Comparison of ENCODE assay signal across 9 cellular contexts in genomic region chr1:166920561-166921475, GRCh38. TPM values are rescaled to one million over a fixed set of nuclear protein-coding genes. Genes with fewer than 3 reads are reported as not detected.
DNase-seq lines count a peak whose midpoint lies in the region; ATAC-seq lines count a peak whose summit lies in the region.
"Had no signal": no experiment of that assay in that cellular context is flagged by ENCODE, and none has a peak within 500 bp of the region (broad histone marks: within the 10 kb centered on the region; RNA-seq: fewer than 3 reads in every experiment).

No MANE protein-coding gene starts in this region.

- H3K27ac ChIP-seq in esophagus (ENCODE audit: low read depth in 2 of 2, low read length in 1 of 2) = no peak overlapping the region
- no peak overlapping the region for H3K27ac ChIP-seq in naive thymus-derived CD4-positive, alpha-beta T cell (ENCODE audit: low read depth, low read length)
- H3K27ac ChIP-seq: SJSA1 had no signal

- POLR2A ChIA-PET in naive thymus-derived CD4-positive, alpha-beta T cell (lab: Charles Lee) = no interaction called here

- peaks cover 0 to 4% (median 0%) of the 10 kb centered on the region in 7 donors for H3K4me1 Mint-ChIP-seq in naive thymus-derived CD4-positive, alpha-beta T cell
- H3K4me1 Mint-ChIP-seq in activated CD8-positive, alpha-beta memory T cell treated with anti-CD3 and anti-CD28 coated beads, Interleukin-2, amount 10 ng/mL, durations not matched to agents 7 days and 5 days = peaks cover 1% of the 10 kb centered on the region

- H3K36me3 ChIP-seq in esophagus (ENCODE audit: control insufficient read depth in 2 of 2, insufficient read depth in 2 of 2, low read length in 1 of 2) = no peaks in the 10 kb centered on the region
- H3K36me3 ChIP-seq in naive thymus-derived CD4-positive, alpha-beta T cell (ENCODE audit: control insufficient read depth in 2 of 3, insufficient read depth in 3 of 3, low read length in 3 of 3) = no peaks in the 10 kb centered on the region

- no peaks in the 10 kb centered on the region for H3K9me3 Mint-ChIP-seq in naive thymus-derived CD4-positive, alpha-beta T cell
- no peaks in the 10 kb centered on the region for H3K9me3 Mint-ChIP-seq in activated CD8-positive, alpha-beta memory T cell treated with anti-CD3 and anti-CD28 coated beads, Interleukin-2, amount 10 ng/mL, durations not matched to agents 7 days and 5 days (ENCODE audit: low read depth)

- intact Hi-C loops in naive thymus-derived CD4-positive, alpha-beta T cell (cut with micrococcal nuclease) = no loop called here

- peak; percentile 30 for DNase-seq in stimulated activated CD4-positive, alpha-beta T cell treated with anti-CD3 and anti-CD28 coated beads, Interleukin-15, amount 100 ng/mL, for 24 hours
- DNase-seq in stimulated activated CD4-positive, alpha-beta T cell treated with anti-CD3 and anti-CD28 coated beads, Interleukin-4, amount 100 ng/mL, for 24 hours = no peak
- peak in 1 of 9 donors; percentile 5 for DNase-seq in naive thymus-derived CD4-positive, alpha-beta T cell
- DNase-seq in NCI-H2171 treated with DMSO at 0.1 percent for 48 hours (lab: John Stamatoyannopoulos, UW) (no peak), KBM-7 (no peak)
- DNase-seq in activated CD8-positive, alpha-beta memory T cell treated with anti-CD3 and anti-CD28 coated beads, Interleukin-2, amount 10 ng/mL, durations not matched to agents 7 days and 5 days = no peak

- 7 to 8% methylated on average over 102 to 113 of the region's 113 CpGs for WGBS in esophagus, 2 donors

- peaks cover 3 to 8% of the 10 kb centered on the region in 2 donors for H3K27me3 ChIP-seq in esophagus (ENCODE audit: control insufficient read depth in 1 of 2, insufficient read depth in 2 of 2, low read length in 2 of 2)
- peaks cover 0 to 6% of the 10 kb centered on the region in 2 donors for H3K27me3 ChIP-seq in naive thymus-derived CD4-positive, alpha-beta T cell (ENCODE audit: control insufficient read depth in 2 of 2, insufficient read depth in 2 of 2, low read length in 2 of 2)
- H3K27me3 ChIP-seq: SJSA1 had no signal

- H3K4me3 Mint-ChIP-seq in naive thymus-derived CD4-positive, alpha-beta T cell = peak overlapping the region in 5 of 10 donors; percentile 33 to 66 (median 58)
- H3K4me3 Mint-ChIP-seq in activated CD8-positive, alpha-beta memory T cell treated with anti-CD3 and anti-CD28 coated beads, Interleukin-2, amount 10 ng/mL, durations not matched to agents 7 days and 5 days = no peak overlapping the region

- peak; percentile 31 for ATAC-seq in naive thymus-derived CD4-positive, alpha-beta T cell
- no peak for ATAC-seq in HG02938 (IDR thresholded peaks at IDR 0.05; ENCODE audit: unreplicated experiment)
- ATAC-seq in activated CD8-positive, alpha-beta memory T cell treated with anti-CD3 and anti-CD28 coated beads, Interleukin-2, amount 10 ng/mL, durations not matched to agents 7 days and 5 days = no peak

- H3K4me3 ChIP-seq in esophagus (ENCODE audit: low read depth in 1 of 2, low read length in 2 of 2) = peak overlapping the region; percentile 33 to 49
- H3K4me3 ChIP-seq in naive thymus-derived CD4-positive, alpha-beta T cell (ENCODE audit: low read length) = no peak overlapping the region
- H3K4me3 ChIP-seq: SJSA1 had no signal

- CTCF ChIA-PET in naive thymus-derived CD4-positive, alpha-beta T cell (lab: Charles Lee) = no interaction called here
- CTCF ChIA-PET in activated CD8-positive, alpha-beta memory T cell treated with anti-CD3 and anti-CD28 coated beads, Interleukin-2, amount 10 ng/mL, durations not matched to agents 7 days and 5 days (lab: Charles Lee) = interaction anchor here (1.0 kb wide), 1 partner anchor 22 kb away, joined by 3 read pairs; no protein-coding TSS in a partner anchor

- peaks cover 31 to 44% (median 37%) of the 10 kb centered on the region in 5 donors for H3K27me3 Mint-ChIP-seq in naive thymus-derived CD4-positive, alpha-beta T cell
- H3K27me3 Mint-ChIP-seq in activated CD8-positive, alpha-beta memory T cell treated with anti-CD3 and anti-CD28 coated beads, Interleukin-2, amount 10 ng/mL, durations not matched to agents 7 days and 5 days = peaks cover 44% of the 10 kb centered on the region

- H3K9me3 ChIP-seq in esophagus (ENCODE audit: control insufficient read depth in 2 of 2, insufficient read depth in 1 of 2, low read depth in 1 of 2, low read length in 1 of 2) = no peaks in the 10 kb centered on the region
- no peaks in the 10 kb centered on the region for H3K9me3 ChIP-seq in naive thymus-derived CD4-positive, alpha-beta T cell (ENCODE audit: control insufficient read depth in 2 of 3, low read length in 3 of 3)
- H3K9me3 ChIP-seq: SJSA1 had no signal

- in situ Hi-C loops in KBM-7 (cut with MboI; ENCODE audit: low pct_unique_long_range_greater_than_20kb, low sequenced_read_pairs) = no loop called here

- H3K36me3 Mint-ChIP-seq in naive thymus-derived CD4-positive, alpha-beta T cell = peaks cover 0 to 21% (median 0%) of the 10 kb centered on the region in 5 donors
- H3K36me3 Mint-ChIP-seq in activated CD8-positive, alpha-beta memory T cell treated with anti-CD3 and anti-CD28 coated beads, Interleukin-2, amount 10 ng/mL, durations not matched to agents 7 days and 5 days = peaks cover 3% of the 10 kb centered on the region

- peaks cover 3 to 10% of the 10 kb centered on the region in 2 donors for H3K4me1 ChIP-seq in esophagus (ENCODE audit: control insufficient read depth in 2 of 2, insufficient read depth in 2 of 2, low read length in 1 of 2)
- no peaks in the 10 kb centered on the region for H3K4me1 ChIP-seq in naive thymus-derived CD4-positive, alpha-beta T cell (ENCODE audit: control insufficient read depth in 2 of 2, insufficient read depth in 2 of 2, low read length in 2 of 2)

- no peak overlapping the region for H3K27ac Mint-ChIP-seq in naive thymus-derived CD4-positive, alpha-beta T cell
- no peak overlapping the region for H3K27ac Mint-ChIP-seq in activated CD8-positive, alpha-beta memory T cell treated with anti-CD3 and anti-CD28 coated beads, Interleukin-2, amount 10 ng/mL, durations not matched to agents 7 days and 5 days

RNA-seq across cellular contexts. Expression of gene TADA1, which starts 44.8 kb away (rescaled TPM):
- 1 to 10 TPM; 7.8 to 8.1 TPM for polyA plus RNA-seq in esophagus
- 10 to 100 TPM in 4 of 5 experiments, 1 to 10 TPM in 1; 9.4 to 16.2 (median 15.6) TPM for total RNA-seq in naive thymus-derived CD4-positive, alpha-beta T cell
- polyA plus RNA-seq in naive thymus-derived CD4-positive, alpha-beta T cell = 10 to 100 TPM; 17.9 to 23.1 TPM
- 10 to 100 TPM; 18.1 to 18.8 TPM for total RNA-seq in activated CD8-positive, alpha-beta memory T cell treated with anti-CD3 and anti-CD28 coated beads, Interleukin-2, amount 10 ng/mL, durations not matched to agents 7 days and 5 days

RNA-seq across cellular contexts. Expression of gene ILDR2, which starts 54.5 kb away (rescaled TPM):
- polyA plus RNA-seq in esophagus = under 1 TPM; 0.06 to 0.18 TPM
- total RNA-seq in naive thymus-derived CD4-positive, alpha-beta T cell = 1 to 10 TPM in 1 of 5 experiments, under 1 TPM in 4; 0.15 to 10.0 (median 0.29) TPM
- not detected for polyA plus RNA-seq in naive thymus-derived CD4-positive, alpha-beta T cell
- 1 to 10 TPM; 7.4 to 7.9 TPM for total RNA-seq in activated CD8-positive, alpha-beta memory T cell treated with anti-CD3 and anti-CD28 coated beads, Interleukin-2, amount 10 ng/mL, durations not matched to agents 7 days and 5 days
